In genomic region chr19:45587873-45588272, GRCh38 we compare ENCODE assay signal across 19 cellular contexts. TPM values are rescaled to one million over a fixed set of nuclear protein-coding genes. Genes with fewer than 3 reads are reported as not detected.
DNase-seq lines count a peak whose midpoint lies in the region; ATAC-seq and TF ChIP-seq lines count a peak whose summit lies in the region.
"Had no signal": no experiment of that assay in that cellular context is flagged by ENCODE, and none has a peak within 500 bp of the region (broad histone marks: within the 10 kb centered on the region; RNA-seq: fewer than 3 reads in every experiment).

No MANE protein-coding gene starts in this region.

- 56 to 67% methylated on average over 4 of the region's 4 CpGs for WGBS in GM23248 (ENCODE audit: low coverage in 1 of 2, low lambda C conversion rate in 2 of 2, missing lambda C conversion rate in 2 of 2), 2 experiments

- 0 out of 22 replicates have a peak, but pooled peaks cover 0 to under 1% (median 0%) of the 10 kb centered on the region in 11 experiments for H3K36me3 ChIP-seq in BLaER1 treated with 17β-estradiol and CSF1 and Interleukin-3, amounts not matched to agents 10 nM and 100 nM
- no peaks in the 10 kb centered on the region for H3K36me3 ChIP-seq in GM23248 (ENCODE audit: low read depth)

- H3K4me3 ChIP-seq in BLaER1 treated with 17β-estradiol and CSF1 and Interleukin-3, amounts not matched to agents 10 nM and 100 nM: no peak overlapping the region
- H3K4me3 ChIP-seq in GM23248: no peak overlapping the region
- no peak overlapping the region for H3K4me3 ChIP-seq in fibroblast of mammary gland (ENCODE audit: control insufficient read depth, low read depth, low read length)
- H3K4me3 ChIP-seq: SK-N-MC had no signal

- ATAC-seq in HG02642 (IDR thresholded peaks at IDR 0.05; ENCODE audit: poor library complexity, unreplicated experiment): no peak
- no peak for ATAC-seq in HG02588 (IDR thresholded peaks at IDR 0.05; ENCODE audit: unreplicated experiment)
- ATAC-seq in GM19324 (IDR thresholded peaks at IDR 0.05; ENCODE audit: low FRiP score, unreplicated experiment): no peak
- ATAC-seq: Panc1 had no signal

- peaks cover 0 to 12% (median 0%) of the 10 kb centered on the region in 11 experiments; a peak in 2 of 22 replicates for H3K9me3 ChIP-seq in BLaER1 treated with 17β-estradiol and CSF1 and Interleukin-3, amounts not matched to agents 10 nM and 100 nM (replicated peaks in 1 of 11)
- no peaks in the 10 kb centered on the region for H3K9me3 ChIP-seq in GM23248 (ENCODE audit: low read depth)

- TF ChIP-seq CTCF in fibroblast of mammary gland (conservative IDR thresholded peaks at IDR 0.05; ENCODE audit: control insufficient read depth, insufficient read depth, low read depth, low read length): no peak

- H4K20me1 ChIP-seq in BLaER1 treated with 17β-estradiol and CSF1 and Interleukin-3, amounts not matched to agents 10 nM and 100 nM: no peaks in the 10 kb centered on the region
- H4K20me1 ChIP-seq in GM23248 (ENCODE audit: insufficient read depth): no peaks in the 10 kb centered on the region

- H3K27ac ChIP-seq in BLaER1 treated with 17β-estradiol and CSF1 and Interleukin-3, amounts not matched to agents 10 nM and 100 nM: peak overlapping the region in 10 of 11 experiments; percentile 6 to 64 (median 46); a peak in 16 of 22 replicates
- H3K27ac ChIP-seq in GM23248: no peak overlapping the region
- H3K27ac ChIP-seq: SK-N-MC had no signal

- in situ Hi-C loops in GM23248 (cut with MboI): no loop called here

- no peak overlapping the region for H2AFZ ChIP-seq in GM23248

- H3F3A ChIP-seq in GM23248 (ENCODE audit: insufficient read depth): no peaks in the 10 kb centered on the region

- peak overlapping the region in 5 of 11 experiments; percentile 3 to 49 (median 21); a peak in 4 of 22 replicates for H3K9ac ChIP-seq in BLaER1 treated with 17β-estradiol and CSF1 and Interleukin-3, amounts not matched to agents 10 nM and 100 nM
- H3K9ac ChIP-seq in GM23248: no peak overlapping the region

- peaks cover 11% of the 10 kb centered on the region for H3K79me2 ChIP-seq in GM23248 (ENCODE audit: insufficient read depth)

- H3K4me2 ChIP-seq in BLaER1 treated with 17β-estradiol and CSF1 and Interleukin-3, amounts not matched to agents 10 nM and 100 nM: peak overlapping the region; percentile 23 to 74 (median 60); a peak in 21 of 22 replicates
- H3K4me2 ChIP-seq in GM23248 (ENCODE audit: unreplicated experiment): no peak overlapping the region

- no peaks in the 10 kb centered on the region; a peak in 1 of 22 replicates for H3K27me3 ChIP-seq in BLaER1 treated with 17β-estradiol and CSF1 and Interleukin-3, amounts not matched to agents 10 nM and 100 nM
- no peaks in the 10 kb centered on the region for H3K27me3 ChIP-seq in GM23248 (replicated peaks; ENCODE audit: insufficient read depth)

- DNase-seq in GM23248 (peak; percentile 17), fibroblast of mammary gland (ENCODE audit: low read depth) (peak; percentile 39), renal cortical epithelial cell (ENCODE audit: low read depth) (peak; percentile 39), H4 (ENCODE audit: low spot score) (no peak)
- DNase-seq: CD4-positive, alpha-beta memory T cell; GF-D8; H9; KBM-7; NCI-H1436 treated with DMSO at 0.1 percent for 48 hours; NCI-H2081; NCI-H748 treated with DMSO at 0.1 percent for 48 hours; Right ventricle myocardium superior had no signal

- no peaks in the 10 kb centered on the region for H3K9me2 ChIP-seq in GM23248 (ENCODE audit: insufficient read depth)

- peaks cover 25 to 50% (median 41%) of the 10 kb centered on the region in 10 experiments for H3K4me1 ChIP-seq in BLaER1 treated with 17β-estradiol and CSF1 and Interleukin-3, amounts not matched to agents 10 nM and 100 nM
- H3K4me1 ChIP-seq in GM23248 (ENCODE audit: insufficient read depth): peaks cover 5% of the 10 kb centered on the region; the same call in 1 of the 2 replicates

RNA-seq across cellular contexts. Expression of gene OPA3, which starts 3.3 kb away (rescaled TPM):
- 5.3 and 10.6 TPM in 2 replicates for total RNA-seq in GM23248 (2014; rRNA removed; shearing (Covaris generic))
- polyA plus RNA-seq in GM23248 (2016; fragmentation: Nextera tagmentation; extraction: Ambion mirVana): 11.8 and 11.9 TPM in 2 replicates
- total RNA-seq in renal cortical epithelial cell: 8.7 and 14.5 TPM in 2 replicates
- total RNA-seq in H4 (2014; rRNA removed; shearing (Covaris generic)): 4.8 and 5.3 TPM in 2 replicates

RNA-seq across cellular contexts. Expression of gene GPR4, which starts 14.1 kb away (rescaled TPM):
- 0.32 TPM in 1 of 2 replicates, not detected in the other for total RNA-seq in GM23248 (2014; rRNA removed; shearing (Covaris generic))
- polyA plus RNA-seq in GM23248 (2016; fragmentation: Nextera tagmentation; extraction: Ambion mirVana): 0.51 and 1.6 TPM in 2 replicates
- total RNA-seq in renal cortical epithelial cell: under 0.01 TPM in 1 of 2 replicates, not detected in the other
- total RNA-seq in H4 (2014; rRNA removed; shearing (Covaris generic)): not detected in 2 replicates
- total RNA-seq: A673; CD4-positive, alpha-beta memory T cell had no signal
- polyA plus RNA-seq: CD4-positive, alpha-beta memory T cell had no signal

RNA-seq across cellular contexts. Expression of gene EML2, which starts 51.3 kb away (rescaled TPM):
- total RNA-seq in GM23248 (2014; rRNA removed; shearing (Covaris generic)): 24.4 and 27.5 TPM in 2 replicates
- 6.6 and 8.3 TPM in 2 replicates for polyA plus RNA-seq in GM23248 (2016; fragmentation: Nextera tagmentation; extraction: Ambion mirVana)
- 47.4 and 61.3 TPM in 2 replicates for total RNA-seq in renal cortical epithelial cell
- total RNA-seq in H4 (2014; rRNA removed; shearing (Covaris generic)): 5.1 and 11.7 TPM in 2 replicates
